Comparison of ENCODE assay signal across 8 cellular contexts in the genomic region with DNA sequence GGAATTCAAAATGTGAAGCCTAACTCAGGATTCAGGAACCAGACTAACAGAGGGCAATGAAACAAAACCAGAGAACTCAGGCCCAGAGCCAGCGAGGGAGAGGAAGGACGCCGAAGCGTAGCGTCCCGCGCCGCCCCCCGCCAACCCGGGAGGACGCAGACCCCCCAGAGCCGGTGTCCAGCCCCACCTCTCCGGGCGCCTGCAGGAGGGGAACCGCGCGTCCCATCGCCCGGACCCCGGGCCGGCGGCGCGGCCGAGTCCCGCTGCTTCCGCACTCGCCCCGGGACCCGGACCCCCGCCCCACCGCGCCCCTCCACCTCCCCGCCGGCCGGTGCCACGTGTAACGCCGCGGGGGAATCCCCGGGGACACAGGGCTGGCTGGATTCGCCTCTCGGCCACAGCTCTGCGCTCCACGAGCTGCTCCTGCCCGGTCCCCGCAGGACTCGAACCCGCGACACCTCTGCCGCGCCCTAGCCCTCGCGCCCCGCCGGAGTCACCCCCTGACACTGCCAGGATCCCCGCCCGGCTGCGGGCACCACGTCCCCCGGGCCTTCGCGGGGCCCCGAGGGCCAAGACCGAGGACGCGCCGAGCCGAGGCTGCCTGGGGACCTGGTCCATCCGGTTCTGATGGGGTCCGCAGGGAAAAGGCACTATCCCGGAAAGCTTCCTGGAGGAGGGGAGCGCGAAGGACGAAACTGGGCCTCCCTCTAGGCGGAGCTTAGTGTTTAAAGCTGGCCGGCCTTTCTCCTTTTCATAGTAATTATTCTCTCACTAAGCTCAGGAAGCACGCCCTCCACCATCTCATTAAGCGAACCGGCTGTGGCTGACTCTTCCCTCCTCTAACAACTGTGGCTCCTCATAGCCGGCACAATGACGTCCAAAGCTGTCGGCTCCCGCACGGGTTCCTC. TPM values are rescaled to one million over a fixed set of nuclear protein-coding genes. Genes with fewer than 3 reads are reported as not detected.
DNase-seq lines count a peak whose midpoint lies in the region; ATAC-seq and TF ChIP-seq lines count a peak whose summit lies in the region.

No MANE protein-coding gene starts in this region.

- intact Hi-C loops in head of caudate nucleus (cut with DNase I) = no loop called here

- H3K4me3 ChIP-seq in BE2C (ENCODE audit: low read depth, low read length) (peak overlapping the region; percentile 45), skeletal muscle tissue (ENCODE audit: low read length in 3 of 3) (peak overlapping the region; percentile 55 to 68 (median 56))

- H3K27me3 ChIP-seq in BE2C = peaks cover 7% of the 10 kb centered on the region; the same call in 1 of the 2 replicates
- peaks cover 0 to 5% (median 2%) of the 10 kb centered on the region in 3 donors for H3K27me3 ChIP-seq in skeletal muscle tissue (ENCODE audit: control insufficient read depth in 3 of 3, insufficient read depth in 3 of 3, low read length in 3 of 3)

- H3K36me3 ChIP-seq in BE2C (no peaks in the 10 kb centered on the region), skeletal muscle tissue (ENCODE audit: control insufficient read depth in 3 of 3, insufficient read depth in 3 of 3, low read length in 3 of 3) (no peaks in the 10 kb centered on the region)

- TF ChIP-seq CTCF in BE2C (IDR thresholded peaks at IDR 0.05; ENCODE audit: low read depth, low read length) (no peak), VCaP (conservative IDR thresholded peaks at IDR 0.05) (no peak)

- peak overlapping the region; percentile 45 to 64 (median 51) for H3K9ac ChIP-seq in skeletal muscle tissue (ENCODE audit: low read depth in 1 of 3, low read length in 3 of 3)

- ATAC-seq in GM21529 (IDR thresholded peaks at IDR 0.05; ENCODE audit: unreplicated experiment) = no peak

- H3K27ac ChIP-seq in VCaP (peak overlapping the region; percentile 37; the same call in 1 of the 2 replicates), skeletal muscle tissue (ENCODE audit: low read depth, low read length) (no peak overlapping the region)

- H3K9me3 ChIP-seq in BE2C (no peaks in the 10 kb centered on the region), skeletal muscle tissue (ENCODE audit: control insufficient read depth in 3 of 3, low read length in 3 of 3) (no peaks in the 10 kb centered on the region)

- H3K4me1 ChIP-seq in BE2C (no peaks in the 10 kb centered on the region), skeletal muscle tissue (ENCODE audit: control insufficient read depth in 3 of 3, insufficient read depth in 3 of 3, low read length in 3 of 3) (peaks cover 0 to 5% (median 5%) of the 10 kb centered on the region in 3 donors)

- DNase-seq in BE2C (peak; percentile 24), GM19238 (ENCODE audit: insufficient read length, low spot score) (peak; percentile 24), germinal center (ENCODE audit: low spot score) (peak; percentile 20), head of caudate nucleus (no peak), GDM1 (lab: John Stamatoyannopoulos, UW) (no peak)

RNA-seq across cellular contexts. Expression of a gene that starts 40.4 kb away (rescaled TPM):
- polyA plus RNA-seq in BE2C (2012; ENCODE audit: insufficient read depth, insufficient read length, low read depth) = 1.2 TPM
- total RNA-seq in skeletal muscle tissue = 12.5 TPM

Comparison
In these comparisons a context has a peak if more than half of its experiments do, and no peak if none do; other contexts are left out.
1. DNase-seq: peak in BE2C (single experiment), GM19238 (single experiment) and germinal center (single experiment); none in head of caudate nucleus (0 of 42) and GDM1 (single experiment).